ENCODE assay signal across 1 cellular context in the genomic region with DNA sequence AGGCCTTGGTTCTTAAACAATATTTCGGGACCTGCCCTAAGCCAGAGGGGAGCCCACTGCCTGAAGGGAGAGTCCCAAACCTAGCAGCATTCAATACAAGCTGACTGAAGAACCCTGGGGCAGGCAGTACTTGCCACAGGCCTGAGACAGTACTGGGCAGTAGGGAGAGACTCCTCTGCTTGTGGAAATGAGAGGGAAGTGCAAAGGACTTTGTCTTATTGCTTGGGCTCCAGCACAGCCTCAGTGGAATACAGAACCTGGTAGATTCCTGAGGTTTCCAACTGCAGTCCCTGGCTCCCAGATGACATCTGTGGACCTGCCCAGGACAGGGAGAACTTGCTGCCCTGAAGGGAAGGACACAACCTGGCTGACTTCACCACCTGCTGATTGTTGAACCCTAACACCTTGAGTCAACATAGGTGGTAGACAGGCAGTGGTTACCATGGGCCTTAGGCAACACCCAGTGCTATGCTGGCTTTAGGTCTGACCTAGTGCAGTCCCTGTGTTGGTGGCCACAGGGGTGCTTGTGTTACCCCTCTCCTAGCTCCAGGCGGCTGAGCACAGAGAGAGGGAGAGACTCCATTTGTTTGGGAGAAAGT.
TF ChIP-seq lines count a peak whose summit lies in the region.

No MANE protein-coding gene starts in this region.

TF ChIP-seq in endothelial cell of umbilical vein, 7 proteins besides CTCF, POLR2A, EP300 and RAD21:
- TF ChIP-seq GATA2 (IDR thresholded peaks at IDR 0.05; ENCODE audit: insufficient read depth, insufficient read length, low read depth, low read length) (no peak), EZH2 (IDR thresholded peaks at IDR 0.05; ENCODE audit: borderline replicate concordance, low read depth, low read length, severe bottlenecking) (no peak), POLR2AphosphoS5 (IDR thresholded peaks at IDR 0.05; ENCODE audit: insufficient read depth, low read depth, low read length) (no peak), JUN (IDR thresholded peaks at IDR 0.05; ENCODE audit: borderline replicate concordance, insufficient read depth, insufficient read length, low read depth) (no peak), FOS (IDR thresholded peaks at IDR 0.05; ENCODE audit: borderline replicate concordance, insufficient read depth, low read length) (no peak), MYC (IDR thresholded peaks at IDR 0.05; ENCODE audit: low read depth, low read length) (no peak)
- TF ChIP-seq, protein P1, sequence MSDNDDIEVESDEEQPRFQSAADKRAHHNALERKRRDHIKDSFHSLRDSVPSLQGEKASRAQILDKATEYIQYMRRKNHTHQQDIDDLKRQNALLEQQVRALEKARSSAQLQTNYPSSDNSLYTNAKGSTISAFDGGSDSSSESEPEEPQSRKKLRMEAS (IDR thresholded peaks at IDR 0.05; ENCODE audit: insufficient read depth, insufficient read length) = no peak
